Comparison of ENCODE assay signal across 18 cellular contexts in the genomic region with DNA sequence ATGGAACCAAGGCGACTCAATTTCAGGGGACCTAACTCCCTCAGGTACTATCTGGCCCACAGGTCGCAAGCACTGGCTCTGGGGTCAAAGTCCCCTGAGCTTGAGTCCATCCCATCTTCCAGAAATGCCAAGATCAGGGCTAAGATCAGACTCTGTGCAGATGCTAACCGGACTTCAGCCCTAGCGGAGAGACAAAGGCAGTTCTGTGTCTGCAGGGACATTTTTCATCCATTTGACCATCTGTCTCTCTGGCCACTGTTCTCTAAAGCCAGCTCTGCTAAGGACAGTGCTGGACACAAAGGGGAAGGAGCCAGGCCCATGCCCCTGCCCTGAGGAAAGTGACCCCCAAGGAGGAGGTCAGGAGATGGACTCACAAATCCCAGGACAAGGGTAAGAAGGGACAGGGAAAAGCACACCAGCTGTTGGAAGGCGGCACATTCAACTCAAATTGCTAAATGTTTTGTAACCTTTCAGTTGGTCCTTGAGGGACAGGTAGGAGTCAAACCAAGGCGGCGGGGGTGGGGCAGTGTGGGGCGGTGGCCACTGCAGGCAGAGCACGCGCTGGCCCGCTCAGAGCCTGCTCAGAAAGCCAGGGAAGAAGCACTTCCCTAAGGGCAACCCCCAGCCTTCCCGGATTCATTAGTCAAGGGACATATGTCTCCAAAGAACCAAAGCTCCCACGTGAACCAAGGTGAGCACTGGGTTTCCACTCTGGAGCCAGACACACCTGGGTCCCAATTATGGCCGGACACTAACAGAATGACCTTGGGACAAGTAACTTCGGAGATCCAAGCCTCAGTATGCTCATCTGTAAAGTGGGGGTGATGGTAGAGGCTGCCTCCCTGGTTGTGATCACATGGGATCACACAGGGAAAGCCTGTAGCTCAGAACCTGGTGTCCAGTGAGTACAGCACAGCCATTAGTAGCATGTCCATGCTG. TPM values are rescaled to one million over a fixed set of nuclear protein-coding genes. Genes with fewer than 3 reads are reported as not detected.
A peak's percentile ranks its signal among the peaks of the same experiment; 100 is the strongest.
DNase-seq lines count a peak whose midpoint lies in the region; ATAC-seq lines count a peak whose summit lies in the region.
"Had no signal": no experiment of that assay in that cellular context is flagged by ENCODE, and none has a peak within 500 bp of the region (broad histone marks: within the 10 kb centered on the region; RNA-seq: fewer than 3 reads in every experiment).

No MANE protein-coding gene starts in this region.

- H3K4me3 Mint-ChIP-seq in activated T-cell treated with anti-CD3 and anti-CD28 coated beads, Interleukin-2, amount 50 U/mL, for 24 hours = no peak overlapping the region
- no peak overlapping the region for H3K4me3 Mint-ChIP-seq in activated T-cell treated with anti-CD3 and anti-CD28 coated beads, Interleukin-2, amount 50 U/mL, for 4 hours
- H3K4me3 Mint-ChIP-seq in activated naive CD8-positive, alpha-beta T cell treated with anti-CD3 and anti-CD28 coated beads, Interleukin-2, amount 50 U/mL, for 24 hours = no peak overlapping the region
- H3K4me3 Mint-ChIP-seq in memory B cell = no peak overlapping the region
- H3K4me3 Mint-ChIP-seq: neural progenitor cell had no signal

- H3K27ac ChIP-seq in substantia nigra (ENCODE audit: low read depth, low read length, poor library complexity, severe bottlenecking) = peak overlapping the region; percentile 74
- H3K27ac ChIP-seq: A549, foreskin keratinocyte, neural progenitor cell, tibial artery, WERI-Rb-1 had no signal

- no peaks in the 10 kb centered on the region for H3K27me3 Mint-ChIP-seq in activated T-cell treated with anti-CD3 and anti-CD28 coated beads, Interleukin-2, amount 50 U/mL, for 24 hours
- no peaks in the 10 kb centered on the region for H3K27me3 Mint-ChIP-seq in activated T-cell treated with anti-CD3 and anti-CD28 coated beads, Interleukin-2, amount 50 U/mL, for 4 hours (ENCODE audit: low read depth)
- H3K27me3 Mint-ChIP-seq in activated naive CD8-positive, alpha-beta T cell treated with anti-CD3 and anti-CD28 coated beads, Interleukin-2, amount 50 U/mL, for 24 hours = no peaks in the 10 kb centered on the region
- no peaks in the 10 kb centered on the region for H3K27me3 Mint-ChIP-seq in memory B cell

- H3K4me1 Mint-ChIP-seq in activated T-cell treated with anti-CD3 and anti-CD28 coated beads, Interleukin-2, amount 50 U/mL, for 24 hours (ENCODE audit: low read depth) = peaks cover 91% of the 10 kb centered on the region
- peaks cover 78% of the 10 kb centered on the region for H3K4me1 Mint-ChIP-seq in activated T-cell treated with anti-CD3 and anti-CD28 coated beads, Interleukin-2, amount 50 U/mL, for 4 hours (ENCODE audit: low read depth)
- H3K4me1 Mint-ChIP-seq in activated naive CD8-positive, alpha-beta T cell treated with anti-CD3 and anti-CD28 coated beads, Interleukin-2, amount 50 U/mL, for 24 hours = peaks cover 86% of the 10 kb centered on the region
- H3K4me1 Mint-ChIP-seq in memory B cell = peaks cover 40% of the 10 kb centered on the region

- H3K9me3 Mint-ChIP-seq in activated T-cell treated with anti-CD3 and anti-CD28 coated beads, Interleukin-2, amount 50 U/mL, for 24 hours = no peaks in the 10 kb centered on the region
- no peaks in the 10 kb centered on the region for H3K9me3 Mint-ChIP-seq in activated T-cell treated with anti-CD3 and anti-CD28 coated beads, Interleukin-2, amount 50 U/mL, for 4 hours
- no peaks in the 10 kb centered on the region for H3K9me3 Mint-ChIP-seq in activated naive CD8-positive, alpha-beta T cell treated with anti-CD3 and anti-CD28 coated beads, Interleukin-2, amount 50 U/mL, for 24 hours
- no peaks in the 10 kb centered on the region for H3K9me3 Mint-ChIP-seq in memory B cell
- H3K9me3 Mint-ChIP-seq: neural progenitor cell had no signal

- ATAC-seq in activated T-cell treated with anti-CD3 and anti-CD28 coated beads, Interleukin-2, amount 50 U/mL, for 4 hours = no peak
- no peak for ATAC-seq in activated naive CD8-positive, alpha-beta T cell treated with anti-CD3 and anti-CD28 coated beads, Interleukin-2, amount 50 U/mL, for 24 hours
- no peak for ATAC-seq in memory B cell (ENCODE audit: low read depth)
- no peak for ATAC-seq in HG02763 (IDR thresholded peaks at IDR 0.05; ENCODE audit: unreplicated experiment)
- no peak for ATAC-seq in GM19452 (IDR thresholded peaks at IDR 0.05; ENCODE audit: unreplicated experiment)
- ATAC-seq: A549 had no signal

- peak overlapping the region; percentile 90 for H3K27ac Mint-ChIP-seq in activated T-cell treated with anti-CD3 and anti-CD28 coated beads, Interleukin-2, amount 50 U/mL, for 24 hours
- peak overlapping the region; percentile 48 for H3K27ac Mint-ChIP-seq in activated naive CD8-positive, alpha-beta T cell treated with anti-CD3 and anti-CD28 coated beads, Interleukin-2, amount 50 U/mL, for 24 hours
- H3K27ac Mint-ChIP-seq in memory B cell = peak overlapping the region; percentile 88

- no peak for DNase-seq in activated T-cell treated with anti-CD3 and anti-CD28 coated beads, Interleukin-2, amount 50 U/mL, for 24 hours
- no peak for DNase-seq in activated T-cell treated with anti-CD3 and anti-CD28 coated beads, Interleukin-2, amount 50 U/mL, for 4 hours
- DNase-seq in activated naive CD8-positive, alpha-beta T cell treated with anti-CD3 and anti-CD28 coated beads, Interleukin-2, amount 50 U/mL, for 24 hours = no peak
- DNase-seq in memory B cell (ENCODE audit: low spot score in 2 of 2) (no peak), substantia nigra (lab: John Stamatoyannopoulos, UW) (peak in 14 of 49 donors; percentile 9 to 52 (median 22))
- DNase-seq in stimulated activated CD4-positive, alpha-beta T cell treated with anti-CD3 and anti-CD28 coated beads, Interleukin-15, amount 100 ng/mL, for 24 hours = no peak
- DNase-seq: activated T-cell treated with anti-CD3 and anti-CD28 coated beads for 4 hours; aorta; DMS153; effector memory CD4-positive, alpha-beta T cell; tibial artery; WERI-Rb-1 had no signal

- peaks cover 58% of the 10 kb centered on the region for H3K36me3 Mint-ChIP-seq in activated T-cell treated with anti-CD3 and anti-CD28 coated beads, Interleukin-2, amount 50 U/mL, for 24 hours (ENCODE audit: low read depth)
- H3K36me3 Mint-ChIP-seq in activated T-cell treated with anti-CD3 and anti-CD28 coated beads, Interleukin-2, amount 50 U/mL, for 4 hours (ENCODE audit: insufficient read depth) = peaks cover 12% of the 10 kb centered on the region
- H3K36me3 Mint-ChIP-seq in activated naive CD8-positive, alpha-beta T cell treated with anti-CD3 and anti-CD28 coated beads, Interleukin-2, amount 50 U/mL, for 24 hours (ENCODE audit: low read depth) = peaks cover 4% of the 10 kb centered on the region
- peaks cover 9% of the 10 kb centered on the region for H3K36me3 Mint-ChIP-seq in memory B cell

RNA-seq across cellular contexts. Expression of a gene that starts 42.8 kb away (rescaled TPM):
- 10 to 100 TPM; 62.1 to 79.0 (median 72.6) TPM for total RNA-seq in activated T-cell treated with anti-CD3 and anti-CD28 coated beads, Interleukin-2, amount 50 U/mL, for 4 hours

RNA-seq across cellular contexts. Expression of a gene that starts 48.8 kb away (rescaled TPM):
- total RNA-seq in activated T-cell treated with anti-CD3 and anti-CD28 coated beads, Interleukin-2, amount 50 U/mL, for 4 hours = not detected
- total RNA-seq: aorta, foreskin keratinocyte, SK-MEL-5 had no signal
